In genomic region chrX:153926594-153926862, GRCh38 we compare ENCODE assay signal across 8 cellular contexts. TPM values are rescaled to one million over a fixed set of nuclear protein-coding genes. Genes with fewer than 3 reads are reported as not detected.
A peak's percentile ranks its signal among the peaks of the same experiment; 100 is the strongest.
DNase-seq lines count a peak whose midpoint lies in the region; ATAC-seq, FAIRE-seq and TF ChIP-seq lines count a peak whose summit lies in the region.

No MANE protein-coding gene starts in this region.

- DNase-seq in NOMO-1 treated with dmso at 0.1 percent for 144 hours (lab: John Stamatoyannopoulos, UW; ENCODE audit: unreplicated experiment) (peak; percentile 66), esophagus squamous epithelium (lab: John Stamatoyannopoulos, UW) (no peak), H54 (ENCODE audit: insufficient read length, low spot score) (no peak), AG08395 (ENCODE audit: low spot score) (no peak), NCI-H1105 treated with DMSO at 0.1 percent for 48 hours (lab: John Stamatoyannopoulos, UW) (no peak)
- DNase-seq in stimulated activated CD4-positive, alpha-beta T cell treated with anti-CD3 and anti-CD28 coated beads, Interleukin-1b, Interleukin-23, amount 100 ng/mL, for 48 hours: no peak

- TF ChIP-seq POLR2A in esophagus squamous epithelium (IDR thresholded peaks at IDR 0.05): no peak
- TF ChIP-seq POLR2A in H54 (IDR thresholded peaks at IDR 0.05; ENCODE audit: low read depth, low read length): no peak

- H3K9me3 ChIP-seq in esophagus squamous epithelium: no peaks in the 10 kb centered on the region

- no CpG with 5 or more reads among the region's 4 CpGs for WGBS in esophagus squamous epithelium, 2 donors

- no peak for TF ChIP-seq CTCF in esophagus squamous epithelium (IDR thresholded peaks at IDR 0.05)

- peaks cover 23 to 66% (median 25%) of the 10 kb centered on the region in 3 donors for H3K4me1 ChIP-seq in esophagus squamous epithelium
- H3K4me1 ChIP-seq in rectal smooth muscle tissue (ENCODE audit: control insufficient read depth, insufficient read depth, low read length): peaks cover 12% of the 10 kb centered on the region

- no peak for FAIRE-seq in H54 (lab: Jason Lieb, UNC)

- H3K27ac ChIP-seq in esophagus squamous epithelium (peak overlapping the region; percentile 95 to 98 (median 97)), rectal smooth muscle tissue (ENCODE audit: low read depth, low read length) (peak overlapping the region; percentile 87)

- intact Hi-C loops in esophagus squamous epithelium (cut with DNase I): no loop called here

- ATAC-seq in GM18517 (IDR thresholded peaks at IDR 0.05; ENCODE audit: unreplicated experiment): peak; percentile 0

- H3K9ac ChIP-seq in rectal smooth muscle tissue (ENCODE audit: low read length): no peak overlapping the region

- no peaks in the 10 kb centered on the region for H3K27me3 ChIP-seq in esophagus squamous epithelium
- H3K27me3 ChIP-seq in rectal smooth muscle tissue (ENCODE audit: control insufficient read depth, insufficient read depth, low read length): peaks cover 4% of the 10 kb centered on the region

- H3K36me3 ChIP-seq in esophagus squamous epithelium (peaks cover 0 to 21% (median 0%) of the 10 kb centered on the region in 3 donors), rectal smooth muscle tissue (ENCODE audit: control insufficient read depth, insufficient read depth, low read length) (peaks cover 6% of the 10 kb centered on the region)

- H3K4me3 ChIP-seq in esophagus squamous epithelium (peak overlapping the region; percentile 12 to 78 (median 58)), rectal smooth muscle tissue (ENCODE audit: low read length) (peak overlapping the region; percentile 83)

RNA-seq across cellular contexts. Expression of gene ARHGAP4, which starts 0.5 kb away (rescaled TPM):
- total RNA-seq in esophagus squamous epithelium: 10 to 100 TPM in 1 of 4 donors, 1 to 10 TPM in 3; 3.9 to 18.3 (median 7.6) TPM

RNA-seq across cellular contexts. Expression of gene NAA10, which starts 8.3 kb away (rescaled TPM):
- 10 to 100 TPM; 42.5 to 92.5 (median 87.6) TPM for total RNA-seq in esophagus squamous epithelium

RNA-seq across cellular contexts. Expression of gene RENBP, which starts 17.9 kb away (rescaled TPM):
- 1 to 10 TPM in 2 of 4 donors, under 1 TPM in 1, not detected in 1; 0.45 to 7.6 (median 3.1) TPM for total RNA-seq in esophagus squamous epithelium

RNA-seq across cellular contexts. Expression of gene AVPR2, which starts 22.1 kb away (rescaled TPM):
- total RNA-seq in esophagus squamous epithelium: 1 to 10 TPM in 1 of 4 donors, under 1 TPM in 3; 0.19 to 1.3 (median 0.29) TPM

RNA-seq across cellular contexts. Expression of gene L1CAM, which starts 40.6 kb away (rescaled TPM):
- 1 to 10 TPM in 2 of 4 donors, under 1 TPM in 2; 0.35 to 3.2 (median 1.3) TPM for total RNA-seq in esophagus squamous epithelium
